Comparison of ENCODE assay signal across 8 cellular contexts in the genomic region with DNA sequence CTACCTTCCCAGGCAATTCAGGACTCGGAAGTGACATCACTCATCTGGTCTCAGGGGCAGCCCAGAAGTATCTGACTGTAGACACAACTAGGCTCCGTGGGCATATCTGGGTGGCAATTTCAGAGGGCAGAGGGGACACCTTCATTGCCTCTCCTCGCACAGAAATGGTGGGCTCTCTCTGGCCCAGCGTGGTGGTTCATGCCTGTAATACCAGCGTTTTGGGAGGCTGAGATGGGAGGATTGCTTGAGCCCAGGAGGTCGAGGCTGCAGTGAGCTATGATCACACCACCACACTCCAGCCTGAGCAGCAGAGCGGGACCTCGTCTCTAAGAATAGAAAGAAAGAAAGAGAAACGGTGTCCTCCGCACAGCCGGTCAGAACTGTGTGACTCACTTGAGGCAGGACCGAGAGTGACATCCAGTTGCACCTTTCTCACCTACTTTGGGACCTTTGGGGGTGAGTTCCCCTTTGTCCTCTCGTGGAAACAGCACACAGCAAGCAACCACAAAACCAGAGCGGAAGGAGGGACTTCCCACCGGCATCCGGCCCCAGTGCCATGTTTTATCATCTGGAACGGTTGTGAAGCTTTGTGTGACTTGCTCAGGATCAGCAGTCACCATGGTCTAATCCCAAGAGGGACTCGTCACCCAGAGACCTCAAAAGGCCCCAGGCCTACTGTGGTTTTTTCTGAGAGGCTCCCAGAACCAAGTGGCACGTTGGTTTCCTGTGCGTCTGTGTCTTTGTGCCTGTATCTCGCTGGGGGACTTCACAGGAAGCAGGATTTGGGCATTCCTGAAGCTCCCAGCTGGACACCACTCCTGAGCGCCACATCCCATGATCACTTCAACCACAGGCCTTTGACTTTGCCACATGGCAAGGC. TPM values are rescaled to one million over a fixed set of nuclear protein-coding genes. Genes with fewer than 3 reads are reported as not detected.
DNase-seq lines count a peak whose midpoint lies in the region; ATAC-seq and TF ChIP-seq lines count a peak whose summit lies in the region.

No MANE protein-coding gene starts in this region.

- H3K4me3 ChIP-seq in Loucy (ENCODE audit: low read length, poor library complexity, severe bottlenecking): peak overlapping the region; percentile 65
- no peak overlapping the region for H3K4me3 ChIP-seq in upper lobe of right lung

- no peaks in the 10 kb centered on the region for H3K9me3 ChIP-seq in Loucy (ENCODE audit: insufficient read depth, low read depth, low read length)
- no peaks in the 10 kb centered on the region for H3K9me3 ChIP-seq in upper lobe of right lung

- no peaks in the 10 kb centered on the region for H3K36me3 Mint-ChIP-seq in activated naive CD4-positive, alpha-beta T cell treated with anti-CD3 and anti-CD28 coated beads, Interleukin-2, amount 50 U/mL, for 24 hours

- TF ChIP-seq CTCF in Loucy (conservative IDR thresholded peaks at IDR 0.05; ENCODE audit: low read length) (no peak), upper lobe of right lung (IDR thresholded peaks at IDR 0.05) (no peak)

- H3K4me2 ChIP-seq in Loucy (ENCODE audit: low read depth, low read length, poor library complexity, severe bottlenecking): peak overlapping the region; percentile 82

- peak; percentile 90 for ATAC-seq in GM18502 (IDR thresholded peaks at IDR 0.05; ENCODE audit: poor library complexity, unreplicated experiment)
- ATAC-seq in GM21786 (IDR thresholded peaks at IDR 0.05; ENCODE audit: unreplicated experiment): peak; percentile 92
- peak; percentile 7 for ATAC-seq in upper lobe of right lung

- H3K9ac ChIP-seq in Loucy (ENCODE audit: low read depth, low read length, poor library complexity, severe bottlenecking): peak overlapping the region; percentile 68

- H3K27ac Mint-ChIP-seq in activated naive CD4-positive, alpha-beta T cell treated with anti-CD3 and anti-CD28 coated beads, Interleukin-2, amount 50 U/mL, for 24 hours: no peak overlapping the region

- H3K27me3 ChIP-seq in Loucy (ENCODE audit: insufficient read depth, low read length, poor library complexity, severe bottlenecking) (no peaks in the 10 kb centered on the region), upper lobe of right lung (no peaks in the 10 kb centered on the region)

- peaks cover 3% of the 10 kb centered on the region; the same call in 1 of the 2 replicates for H3F3A ChIP-seq in Loucy (ENCODE audit: low read depth)

- H3K36me3 ChIP-seq in Loucy (ENCODE audit: insufficient read depth, low read length): no peaks in the 10 kb centered on the region
- H3K36me3 ChIP-seq in upper lobe of right lung: no peaks in the 10 kb centered on the region

- H3K9me2 ChIP-seq in Loucy (replicated peaks; ENCODE audit: low read depth, low read length): no peaks in the 10 kb centered on the region

- H3K79me2 ChIP-seq in Loucy (ENCODE audit: insufficient read depth, low read length): no peaks in the 10 kb centered on the region

- no peak overlapping the region for H2AFZ ChIP-seq in Loucy (ENCODE audit: low read length)

- peaks cover 1% of the 10 kb centered on the region for H3K27me3 Mint-ChIP-seq in activated naive CD4-positive, alpha-beta T cell treated with anti-CD3 and anti-CD28 coated beads, Interleukin-2, amount 50 U/mL, for 24 hours

- no peaks in the 10 kb centered on the region for H3K9me3 Mint-ChIP-seq in activated naive CD4-positive, alpha-beta T cell treated with anti-CD3 and anti-CD28 coated beads, Interleukin-2, amount 50 U/mL, for 24 hours

- DNase-seq in upper lobe of right lung: no peak
- DNase-seq in caudate nucleus (lab: John Stamatoyannopoulos, UW): no peak
- DNase-seq in kidney glomerular epithelial cell (lab: John Stamatoyannopoulos, UW): no peak
- no peak for DNase-seq in islet precursor cell

- intact Hi-C loops in upper lobe of right lung (cut with DNase I): no loop called here

- H3K4me1 ChIP-seq in Loucy (ENCODE audit: insufficient read depth, low read length, poor library complexity, severe bottlenecking) (peaks cover 49% of the 10 kb centered on the region), upper lobe of right lung (no peaks in the 10 kb centered on the region)

- H3K4me3 Mint-ChIP-seq in activated naive CD4-positive, alpha-beta T cell treated with anti-CD3 and anti-CD28 coated beads, Interleukin-2, amount 50 U/mL, for 24 hours: peak overlapping the region; percentile 21

- no peaks in the 10 kb centered on the region for H4K20me1 ChIP-seq in Loucy (ENCODE audit: insufficient read depth, low read length, poor library complexity, severe bottlenecking)

- H3K27ac ChIP-seq in upper lobe of right lung (no peak overlapping the region), caudate nucleus (ENCODE audit: low read depth, low read length) (no peak overlapping the region)

- peaks cover 16% of the 10 kb centered on the region for H3K4me1 Mint-ChIP-seq in activated naive CD4-positive, alpha-beta T cell treated with anti-CD3 and anti-CD28 coated beads, Interleukin-2, amount 50 U/mL, for 24 hours

RNA-seq across cellular contexts. Expression of a gene that starts 38.4 kb away (rescaled TPM):
- total RNA-seq in upper lobe of right lung: 15.2 TPM

Comparison
In these comparisons a context has a peak if more than half of its experiments do, and no peak if none do; other contexts are left out.
1. ATAC-seq: peak in every context shown above with its lines; median percentile 92 in GM21786; 90 in GM18502; 7 in upper lobe of right lung.